22 cellular contexts compared by ENCODE assay signal in the genomic region with DNA sequence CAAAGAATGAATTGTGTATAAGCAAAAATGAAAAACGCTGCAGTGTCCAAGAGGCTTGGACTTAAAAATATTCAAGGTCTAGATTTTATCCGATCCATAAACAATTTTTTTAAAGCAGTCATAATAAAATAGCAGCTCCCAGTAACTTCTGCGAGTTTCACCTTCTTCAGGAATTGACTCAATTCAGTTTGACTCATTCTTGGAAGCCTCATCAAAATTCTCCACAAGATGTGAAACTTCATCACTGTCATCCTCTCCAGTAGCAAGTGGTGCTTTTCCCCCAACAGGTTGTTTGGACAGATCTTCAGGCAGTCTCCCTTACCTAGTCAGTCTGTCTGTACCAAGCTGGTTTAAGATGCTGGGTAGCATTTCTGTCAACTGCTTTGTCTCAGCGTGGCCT.
A peak's percentile ranks its signal among the peaks of the same experiment; 100 is the strongest.
DNase-seq lines count a peak whose midpoint lies in the region; ATAC-seq and TF ChIP-seq lines count a peak whose summit lies in the region.
"Had no signal": no experiment of that assay in that cellular context is flagged by ENCODE, and none has a peak within 500 bp of the region (broad histone marks: within the 10 kb centered on the region; RNA-seq: fewer than 3 reads in every experiment).

No MANE protein-coding gene starts in this region.

- DNase-seq in LHCN-M2 (ENCODE audit: low read depth): peak; percentile 46
- DNase-seq in astrocyte of the spinal cord (ENCODE audit: low read depth, low spot score): peak; percentile 20
- peak; percentile 31 to 52 for DNase-seq in foreskin keratinocyte
- no peak for DNase-seq in DMS53 treated with DMSO at 0.1 percent for 48 hours (lab: John Stamatoyannopoulos, UW; ENCODE audit: unreplicated experiment)
- no peak for DNase-seq in AG20443 (ENCODE audit: low spot score)
- no peak for DNase-seq in KG1 (lab: John Stamatoyannopoulos, UW)
- DNase-seq: 8988T; Calu3; CD8-positive, alpha-beta memory T cell; DMS53; EL; NCI-H1092 treated with DMSO at 0.1 percent for 48 hours; NCI-H1436 treated with DMSO at 0.1 percent for 48 hours; NCI-H1930; NCI-H2227 treated with DMSO at 0.1 percent for 48 hours; NCI-H510A; NCI-H748 treated with DMSO at 0.1 percent for 48 hours; SIG-M5; SK-N-SH had no signal

- in situ Hi-C loops in astrocyte of the spinal cord (cut with HindIII; ENCODE audit: low sequenced_read_pairs): no loop called here

- H3K4me1 ChIP-seq in ACC112 (ENCODE audit: control insufficient read depth, insufficient read depth, low read length, unreplicated experiment): peaks cover 48% of the 10 kb centered on the region
- H3K4me1 ChIP-seq in foreskin keratinocyte: peaks cover 45% of the 10 kb centered on the region

- TF ChIP-seq CTCF in astrocyte of the spinal cord (IDR thresholded peaks at IDR 0.05; ENCODE audit: low read depth, low read length): no peak
- no peak for TF ChIP-seq CTCF in foreskin keratinocyte (conservative IDR thresholded peaks at IDR 0.05)

- peak; percentile 26 for ATAC-seq in foreskin keratinocyte

- H3K27me3 ChIP-seq in ACC112 (ENCODE audit: insufficient read depth, low read length): no peaks in the 10 kb centered on the region
- no peaks in the 10 kb centered on the region for H3K27me3 ChIP-seq in foreskin keratinocyte

- no peaks in the 10 kb centered on the region for H3K79me2 ChIP-seq in ACC112 (ENCODE audit: control insufficient read depth, insufficient read depth, low read length, unreplicated experiment)

- H2AFZ ChIP-seq in ACC112 (ENCODE audit: low read length, unreplicated experiment): no peak overlapping the region

- H3K27ac ChIP-seq in ACC112 (ENCODE audit: low read depth, low read length) (peak overlapping the region; percentile 79; the same call in 1 of the 2 replicates), foreskin keratinocyte (peak overlapping the region; percentile 66)
- H3K27ac ChIP-seq: C4-2B, RWPE1 had no signal

- H3K4me3 ChIP-seq in ACC112 (ENCODE audit: low read depth, low read length) (no peak overlapping the region), astrocyte of the spinal cord (ENCODE audit: low read depth, low read length) (no peak overlapping the region)

- H3K36me3 ChIP-seq in ACC112 (ENCODE audit: insufficient read depth, low read length): no peaks in the 10 kb centered on the region

Comparison
In these comparisons a context has a peak if more than half of its experiments do, and no peak if none do; other contexts are left out.
1. DNase-seq: peak in LHCN-M2 (single experiment), astrocyte of the spinal cord (single experiment) and foreskin keratinocyte (2 of 2); none in DMS53 treated with DMSO at 0.1 percent for 48 hours (single experiment), AG20443 (single experiment) and KG1 (single experiment).